22 cellular contexts compared by ENCODE assay signal in genomic region chr17:82118178-82118814, GRCh38. TPM values are rescaled to one million over a fixed set of nuclear protein-coding genes. Genes with fewer than 3 reads are reported as not detected.
DNase-seq lines count a peak whose midpoint lies in the region; ATAC-seq lines count a peak whose summit lies in the region.
"Had no signal": no experiment of that assay in that cellular context is flagged by ENCODE, and none has a peak within 500 bp of the region (broad histone marks: within the 10 kb centered on the region; RNA-seq: fewer than 3 reads in every experiment).

No MANE protein-coding gene starts in this region.

- peak overlapping the region; percentile 3 for H3K14ac ChIP-seq in neuronal stem cell (ENCODE audit: low read length)

- H3K4me1 ChIP-seq in CD8-positive, alpha-beta memory T cell (ENCODE audit: insufficient read depth, low read length), result peaks cover 36% of the 10 kb centered on the region
- peaks cover 22 to 23% of the 10 kb centered on the region in 2 donors for H3K4me1 ChIP-seq in neuronal stem cell (ENCODE audit: control insufficient read depth in 2 of 2, insufficient read depth in 1 of 2, low read depth in 1 of 2, low read length in 2 of 2)
- H3K4me1 ChIP-seq: heart left ventricle had no signal

- peak overlapping the region; percentile 43 for H2AK5ac ChIP-seq in neuronal stem cell (ENCODE audit: low read depth, low read length)

- H3K27ac Mint-ChIP-seq in CD8-positive, alpha-beta memory T cell, result peak overlapping the region in 2 of 8 donors; percentile 12 to 64
- H3K27ac Mint-ChIP-seq in activated T-cell treated with anti-CD3 and anti-CD28 coated beads, Interleukin-2, amount 50 U/mL, for 24 hours, result no peak overlapping the region
- no peak overlapping the region for H3K27ac Mint-ChIP-seq in stimulated activated naive CD8-positive, alpha-beta T cell treated with anti-CD3 and anti-CD28 coated beads, Interleukin-15, amount 100 ng/mL, for 72 hours
- H3K27ac Mint-ChIP-seq: T-cell had no signal

- H3K4me3 ChIP-seq in CD8-positive, alpha-beta memory T cell (ENCODE audit: low read length), result no peak overlapping the region
- no peak overlapping the region for H3K4me3 ChIP-seq in neuronal stem cell (ENCODE audit: low read length in 2 of 2)
- H3K4me3 ChIP-seq: heart left ventricle, lung, smooth muscle cell had no signal

- peak overlapping the region; percentile 81 for H2BK120ac ChIP-seq in neuronal stem cell (ENCODE audit: low read depth, low read length)

- ATAC-seq in stimulated activated naive CD8-positive, alpha-beta T cell treated with anti-CD3 and anti-CD28 coated beads, Interleukin-15, amount 100 ng/mL, for 72 hours, result no peak
- ATAC-seq: heart left ventricle, T-cell had no signal

- H3K79me1 ChIP-seq in neuronal stem cell (ENCODE audit: low read depth, low read length), result peaks cover 3% of the 10 kb centered on the region

- H3K4ac ChIP-seq in neuronal stem cell (ENCODE audit: low read length), result no peak overlapping the region

- H3K27me3 ChIP-seq in CD8-positive, alpha-beta memory T cell (ENCODE audit: insufficient read depth, low read length, poor library complexity, severe bottlenecking), result no peaks in the 10 kb centered on the region
- no peaks in the 10 kb centered on the region for H3K27me3 ChIP-seq in neuronal stem cell (ENCODE audit: control insufficient read depth in 3 of 3, insufficient read depth in 3 of 3, low read depth in 1 of 3, low read length in 3 of 3)
- H3K27me3 ChIP-seq: heart left ventricle had no signal

- POLR2A ChIA-PET in CD8-positive, alpha-beta memory T cell (lab: Charles Lee), result no interaction called here

- no peaks in the 10 kb centered on the region for H3K36me3 ChIP-seq in CD8-positive, alpha-beta memory T cell (ENCODE audit: insufficient read depth, low read length)
- H3K36me3 ChIP-seq in neuronal stem cell (replicated peaks in 1 of 2; ENCODE audit: control insufficient read depth in 2 of 2, insufficient read depth in 2 of 2, low read length in 2 of 2), result peaks cover 5 to 6% of the 10 kb centered on the region in 2 donors

- H3K23ac ChIP-seq in neuronal stem cell (ENCODE audit: low read depth, low read length, poor library complexity), result no peak overlapping the region

- H3K4me1 Mint-ChIP-seq in CD8-positive, alpha-beta memory T cell, result peaks cover 2 to 16% (median 10%) of the 10 kb centered on the region in 3 donors
- peaks cover 33% of the 10 kb centered on the region for H3K4me1 Mint-ChIP-seq in activated T-cell treated with anti-CD3 and anti-CD28 coated beads, Interleukin-2, amount 50 U/mL, for 24 hours (ENCODE audit: low read depth)
- peaks cover 43% of the 10 kb centered on the region for H3K4me1 Mint-ChIP-seq in stimulated activated naive CD8-positive, alpha-beta T cell treated with anti-CD3 and anti-CD28 coated beads, Interleukin-15, amount 100 ng/mL, for 72 hours
- H3K4me1 Mint-ChIP-seq: naive B cell had no signal

- H3K36me3 Mint-ChIP-seq in CD8-positive, alpha-beta memory T cell, result peaks cover 0 to 7% (median 0%) of the 10 kb centered on the region in 3 donors
- peaks cover 22% of the 10 kb centered on the region for H3K36me3 Mint-ChIP-seq in activated T-cell treated with anti-CD3 and anti-CD28 coated beads, Interleukin-2, amount 50 U/mL, for 24 hours (ENCODE audit: low read depth)
- H3K36me3 Mint-ChIP-seq: naive B cell had no signal

- no CpG with 5 or more reads among the region's 18 CpGs for WGBS in neuronal stem cell (ENCODE audit: extremely low coverage in 2 of 2, insufficient read length in 2 of 2, insufficient replicate concordance in 1 of 2), 2 donors

- H3K9me3 ChIP-seq in CD8-positive, alpha-beta memory T cell (ENCODE audit: low read length), result no peaks in the 10 kb centered on the region
- H3K9me3 ChIP-seq in neuronal stem cell (replicated peaks in 1 of 2; ENCODE audit: control insufficient read depth in 2 of 2, insufficient read depth in 1 of 2, low read depth in 1 of 2, low read length in 2 of 2), result no peaks in the 10 kb centered on the region
- H3K9me3 ChIP-seq: heart left ventricle had no signal

- CTCF ChIA-PET in CD8-positive, alpha-beta memory T cell (lab: Charles Lee), result interaction anchor here (1.1 kb wide), 1 partner anchor 9 kb away, joined by 3 read pairs; no protein-coding TSS in a partner anchor

- no peak overlapping the region for H2BK15ac ChIP-seq in neuronal stem cell (ENCODE audit: low read length)

- H2BK5ac ChIP-seq in neuronal stem cell (ENCODE audit: low read length), result no peak overlapping the region

- no peak overlapping the region for H3K4me2 ChIP-seq in neuronal stem cell (ENCODE audit: insufficient read depth, low read length, poor library complexity, severe bottlenecking)
- H3K4me2 ChIP-seq: smooth muscle cell had no signal

- no peak overlapping the region for H3K9ac ChIP-seq in neuronal stem cell (ENCODE audit: low read depth, low read length, poor library complexity)

- H2BK12ac ChIP-seq in neuronal stem cell (ENCODE audit: low read length), result peak overlapping the region; percentile 91

- no peaks in the 10 kb centered on the region for H3K27me3 Mint-ChIP-seq in CD8-positive, alpha-beta memory T cell
- H3K27me3 Mint-ChIP-seq in activated T-cell treated with anti-CD3 and anti-CD28 coated beads, Interleukin-2, amount 50 U/mL, for 24 hours, result no peaks in the 10 kb centered on the region
- no peaks in the 10 kb centered on the region for H3K27me3 Mint-ChIP-seq in stimulated activated naive CD8-positive, alpha-beta T cell treated with anti-CD3 and anti-CD28 coated beads, Interleukin-15, amount 100 ng/mL, for 72 hours
- H3K27me3 Mint-ChIP-seq: naive B cell, T-cell had no signal

- H3K9me3 Mint-ChIP-seq in CD8-positive, alpha-beta memory T cell, result no peaks in the 10 kb centered on the region
- no peaks in the 10 kb centered on the region for H3K9me3 Mint-ChIP-seq in activated T-cell treated with anti-CD3 and anti-CD28 coated beads, Interleukin-2, amount 50 U/mL, for 24 hours
- H3K9me3 Mint-ChIP-seq in stimulated activated naive CD8-positive, alpha-beta T cell treated with anti-CD3 and anti-CD28 coated beads, Interleukin-15, amount 100 ng/mL, for 72 hours, result no peaks in the 10 kb centered on the region
- H3K9me3 Mint-ChIP-seq: naive B cell, T-cell had no signal

- in situ Hi-C loops in SK-MEL-5 (cut with HindIII; ENCODE audit: low pct_unique_long_range_greater_than_20kb, low sequenced_read_pairs), result no loop called here

- peak overlapping the region; percentile 4 for H2AFZ ChIP-seq in neuronal stem cell (ENCODE audit: low read length)

- H3K18ac ChIP-seq in neuronal stem cell (ENCODE audit: low read length), result peak overlapping the region; percentile 96

- no peak overlapping the region for H4K8ac ChIP-seq in neuronal stem cell (ENCODE audit: low read depth, low read length)

- DNase-seq in CD8-positive, alpha-beta memory T cell, result no peak
- peak; percentile 46 for DNase-seq in SK-MEL-5 (ENCODE audit: low read depth, low spot score)
- DNase-seq in left kidney (ENCODE audit: low read depth, low spot score), result peak; percentile 60
- no peak for DNase-seq in neuronal stem cell (ENCODE audit: low spot score)
- no peak for DNase-seq in NCI-H146 (lab: John Stamatoyannopoulos, UW)
- no peak for DNase-seq in mucosa of gallbladder (ENCODE audit: low spot score)
- no peak for DNase-seq in activated T-cell treated with anti-CD3 and anti-CD28 coated beads, Interleukin-2, amount 50 U/mL, for 24 hours
- DNase-seq in stimulated activated naive CD8-positive, alpha-beta T cell treated with anti-CD3 and anti-CD28 coated beads, Interleukin-15, amount 100 ng/mL, for 72 hours, result no peak
- DNase-seq: ACHN; activated CD4-positive, alpha-beta T cell treated with anti-CD3 and anti-CD28 coated beads, Interleukin-2, amount 50 U/mL, for 48 hours; activated naive CD4-positive, alpha-beta T cell treated with Interleukin-2 at 50 U/mL for 16 hours; activated T-cell treated with anti-CD3 and anti-CD28 coated beads for 4 hours; C1 segment of cervical spinal cord; heart left ventricle; naive B cell; NCI-H2081; NK-92 treated with Interleukin-12 subunit alpha and Interleukin-12 subunit beta, amount 100 ng/mL, for 24 hours; posterior cingulate gyrus; stimulated activated CD4-positive, alpha-beta T cell treated with anti-CD3 and anti-CD28 coated beads, Interleukin-4, amount 100 ng/mL, for 24 hours; T-cell had no signal

- H3K4me3 Mint-ChIP-seq in CD8-positive, alpha-beta memory T cell, result no peak overlapping the region
- H3K4me3 Mint-ChIP-seq in activated T-cell treated with anti-CD3 and anti-CD28 coated beads, Interleukin-2, amount 50 U/mL, for 24 hours, result no peak overlapping the region
- no peak overlapping the region for H3K4me3 Mint-ChIP-seq in stimulated activated naive CD8-positive, alpha-beta T cell treated with anti-CD3 and anti-CD28 coated beads, Interleukin-15, amount 100 ng/mL, for 72 hours
- H3K4me3 Mint-ChIP-seq: T-cell had no signal

- H3K27ac ChIP-seq in CD8-positive, alpha-beta memory T cell (ENCODE audit: low read depth, low read length), result peak overlapping the region; percentile 43
- peak overlapping the region; percentile 68 for H3K27ac ChIP-seq in neuronal stem cell (replicated peaks; ENCODE audit: low read length)
- H3K27ac ChIP-seq: heart left ventricle had no signal

- H4K91ac ChIP-seq in neuronal stem cell (ENCODE audit: low read depth, low read length, poor library complexity), result peak overlapping the region; percentile 31

RNA-seq across cellular contexts. Expression of gene FASN, which starts 20.3 kb away (rescaled TPM):
- total RNA-seq in CD8-positive, alpha-beta memory T cell, result 100 to 1,000 TPM; 251 to 259 TPM
- 2.7 TPM for polyA plus RNA-seq in CD8-positive, alpha-beta memory T cell
- total RNA-seq in SK-MEL-5 (2014; rRNA removed; shearing (Covaris generic)), result 147 and 184 TPM in 2 replicates
- polyA plus RNA-seq in SK-MEL-5 (2015; cell fraction: cytosol; rRNA removed), result 447 and 551 TPM in 2 replicates
- polyA plus RNA-seq in SK-MEL-5 (2015; cell fraction: nucleus; rRNA removed), result 411 and 464 TPM in 2 replicates
- 128 TPM for polyA plus RNA-seq in neuronal stem cell (2013, experiment 1 of 2)
- 131 TPM for polyA plus RNA-seq in neuronal stem cell (2013, experiment 2 of 2)
- total RNA-seq in mucosa of gallbladder, result 181 TPM

RNA-seq across cellular contexts. Expression of gene DUS1L, which starts 52.7 kb away (rescaled TPM):
- 100 to 1,000 TPM; 206 to 210 TPM for total RNA-seq in CD8-positive, alpha-beta memory T cell
- polyA plus RNA-seq in CD8-positive, alpha-beta memory T cell, result 142 TPM
- 182 and 198 TPM in 2 replicates for total RNA-seq in SK-MEL-5 (2014; rRNA removed; shearing (Covaris generic))
- 219 and 263 TPM in 2 replicates for polyA plus RNA-seq in SK-MEL-5 (2015; cell fraction: cytosol; rRNA removed)
- 2,220 and 2,386 TPM in 2 replicates for polyA plus RNA-seq in SK-MEL-5 (2015; cell fraction: nucleus; rRNA removed)
- 33.5 TPM for polyA plus RNA-seq in neuronal stem cell (2013, experiment 1 of 2)
- polyA plus RNA-seq in neuronal stem cell (2013, experiment 2 of 2), result 31.8 TPM
- 92.4 TPM for total RNA-seq in mucosa of gallbladder

Comparison
In these comparisons a context has a peak if more than half of its experiments do, and no peak if none do; other contexts are left out.
1. DNase-seq: peak in SK-MEL-5 (single experiment) and left kidney (single experiment); none in CD8-positive, alpha-beta memory T cell (0 of 5), neuronal stem cell (single experiment), NCI-H146 (single experiment), mucosa of gallbladder (single experiment), activated T-cell treated with anti-CD3 and anti-CD28 coated beads, Interleukin-2, amount 50 U/mL, for 24 hours (single experiment) and stimulated activated naive CD8-positive, alpha-beta T cell treated with anti-CD3 and anti-CD28 coated beads, Interleukin-15, amount 100 ng/mL, for 72 hours (0 of 2).